In the genomic region with DNA sequence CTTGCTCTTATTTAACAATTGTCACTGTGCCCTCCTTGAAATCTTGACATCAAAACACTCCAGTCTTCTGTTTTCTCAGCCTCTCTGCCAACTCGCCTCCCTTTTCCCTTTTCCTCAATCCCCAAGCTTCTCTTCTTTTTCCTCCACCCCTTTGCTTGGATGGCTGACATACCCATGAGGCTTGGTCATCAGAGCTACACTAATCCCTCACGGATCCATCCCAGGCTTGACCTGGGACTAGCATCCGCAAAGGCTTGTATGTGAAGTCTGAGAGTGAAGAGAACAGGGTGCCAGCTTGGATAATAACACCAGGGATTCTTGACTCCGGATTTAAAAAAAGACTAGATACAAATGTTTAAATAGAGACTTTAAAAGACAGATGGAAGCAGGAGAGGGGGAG, we compare ENCODE assay signal across 19 cellular contexts.
A peak's percentile ranks its signal among the peaks of the same experiment; 100 is the strongest.
DNase-seq lines count a peak whose midpoint lies in the region; ATAC-seq and TF ChIP-seq lines count a peak whose summit lies in the region.
"Had no signal": no experiment of that assay in that cellular context is flagged by ENCODE, and none has a peak within 500 bp of the region (broad histone marks: within the 10 kb centered on the region; RNA-seq: fewer than 3 reads in every experiment).

No MANE protein-coding gene starts in this region.

- H4K5ac ChIP-seq in mesendoderm (ENCODE audit: low read length) = no peak overlapping the region

- no peak for TF ChIP-seq CTCF in smooth muscle cell (IDR thresholded peaks at IDR 0.05; ENCODE audit: borderline replicate concordance, insufficient read depth, poor library complexity, severe bottlenecking)

- H3K9ac ChIP-seq in mesendoderm (ENCODE audit: low read length) = no peak overlapping the region
- no peak overlapping the region for H3K9ac ChIP-seq in smooth muscle cell (ENCODE audit: low read depth)
- H3K9ac ChIP-seq: BLaER1 treated with 17β-estradiol and CSF1 and Interleukin-3, amounts not matched to agents 10 nM and 100 nM had no signal

- no peak overlapping the region for H2AK5ac ChIP-seq in mesendoderm (ENCODE audit: low read length)

- DNase-seq in ELF-1 (ENCODE audit: low read depth, low spot score) (peak; percentile 27), amniotic epithelial cell (ENCODE audit: low read depth) (peak; percentile 51), mesendoderm (peak; percentile 18), smooth muscle cell (lab: John Stamatoyannopoulos, UW; ENCODE audit: unreplicated experiment) (no peak), ACHN (no peak)
- DNase-seq in activated CD4-positive, alpha-beta T cell treated with anti-CD3 and anti-CD28 coated beads for 36 hours = no peak
- DNase-seq: 8988T; AML-193; Caco-2; Calu3; CD4-positive, alpha-beta T cell; CD8-positive, alpha-beta T cell; DMS79 treated with DMSO at 0.1 percent for 48 hours; GDM1 had no signal

- in situ Hi-C loops in ACHN (cut with HindIII; ENCODE audit: low pct_ligation_motif_present, low pct_unique_long_range_greater_than_20kb, low sequenced_read_pairs) = no loop called here

- H3K79me2 ChIP-seq in mesendoderm (ENCODE audit: control insufficient read depth, insufficient read depth, low read length) (no peaks in the 10 kb centered on the region), smooth muscle cell (ENCODE audit: low read depth) (no peaks in the 10 kb centered on the region)

- H3K4me3 ChIP-seq in mesendoderm (ENCODE audit: low read length) (no peak overlapping the region), smooth muscle cell (no peak overlapping the region)
- H3K4me3 ChIP-seq: BLaER1 treated with 17β-estradiol and CSF1 and Interleukin-3, amounts not matched to agents 10 nM and 100 nM; GM12878 had no signal

- peaks cover 6% of the 10 kb centered on the region for H3K27me3 Mint-ChIP-seq in activated CD4-positive, alpha-beta T cell treated with anti-CD3 and anti-CD28 coated beads for 36 hours

- H3K9me3 Mint-ChIP-seq in activated CD4-positive, alpha-beta T cell treated with anti-CD3 and anti-CD28 coated beads for 36 hours (ENCODE audit: low read depth) = no peaks in the 10 kb centered on the region
- H3K9me3 Mint-ChIP-seq: CD4-positive, alpha-beta T cell; CD8-positive, alpha-beta T cell had no signal

- CTCF ChIA-PET in activated CD4-positive, alpha-beta T cell treated with anti-CD3 and anti-CD28 coated beads for 36 hours (lab: Charles Lee) = no interaction called here

- no peak overlapping the region for H3K4ac ChIP-seq in mesendoderm (ENCODE audit: low read depth, low read length)

- H3F3A ChIP-seq in smooth muscle cell (ENCODE audit: low read depth) = peaks cover 3% of the 10 kb centered on the region

- H3K18ac ChIP-seq in mesendoderm (ENCODE audit: low read length) = no peak overlapping the region

- H3K9me3 ChIP-seq in smooth muscle cell (replicated peaks; ENCODE audit: low read depth) = no peaks in the 10 kb centered on the region
- H3K9me3 ChIP-seq: BLaER1 treated with 17β-estradiol and CSF1 and Interleukin-3, amounts not matched to agents 10 nM and 100 nM; Caco-2 had no signal

- H3K4me1 ChIP-seq in mesendoderm (ENCODE audit: control insufficient read depth, low read depth, low read length) (no peaks in the 10 kb centered on the region), smooth muscle cell (ENCODE audit: low read depth) (no peaks in the 10 kb centered on the region)
- H3K4me1 ChIP-seq: Caco-2 had no signal

- H3K56ac ChIP-seq in mesendoderm (ENCODE audit: low read length) = no peak overlapping the region

- no peaks in the 10 kb centered on the region for H3K36me3 ChIP-seq in mesendoderm (ENCODE audit: control insufficient read depth, insufficient read depth, low read length)
- no peaks in the 10 kb centered on the region for H3K36me3 ChIP-seq in smooth muscle cell (ENCODE audit: low read depth)
- H3K36me3 ChIP-seq: BLaER1 treated with 17β-estradiol and CSF1 and Interleukin-3, amounts not matched to agents 10 nM and 100 nM had no signal

- H3K4me1 Mint-ChIP-seq in activated CD4-positive, alpha-beta T cell treated with anti-CD3 and anti-CD28 coated beads for 36 hours = no peaks in the 10 kb centered on the region
- H3K4me1 Mint-ChIP-seq: B cell had no signal

- WGBS in mesendoderm (ENCODE audit: extremely low coverage, insufficient coverage, low lambda C conversion rate) = no CpG with 5 or more reads among the region's 4 CpGs
- WGBS in smooth muscle cell (ENCODE audit: low lambda C conversion rate) = 38% methylated on average over 4 of the region's 4 CpGs

- POLR2A ChIA-PET in activated CD4-positive, alpha-beta T cell treated with anti-CD3 and anti-CD28 coated beads for 36 hours (lab: Charles Lee) = no interaction called here

- no peak overlapping the region for H2AFZ ChIP-seq in smooth muscle cell (ENCODE audit: low read depth)

- H4K8ac ChIP-seq in mesendoderm (ENCODE audit: low read depth, low read length) = no peak overlapping the region

- ATAC-seq in activated CD4-positive, alpha-beta T cell treated with anti-CD3 and anti-CD28 coated beads for 36 hours = no peak
- no peak for ATAC-seq in GM18909 (IDR thresholded peaks at IDR 0.05; ENCODE audit: poor library complexity, unreplicated experiment)
- ATAC-seq: CD8-positive, alpha-beta T cell; GM12878 had no signal

- H2BK15ac ChIP-seq in mesendoderm (replicated peaks; ENCODE audit: low read depth) = no peak overlapping the region

- intact Hi-C loops in activated CD4-positive, alpha-beta T cell treated with anti-CD3 and anti-CD28 coated beads for 36 hours (cut with DNase I, micrococcal nuclease) = no loop called here

- H3K79me1 ChIP-seq in mesendoderm (ENCODE audit: low read length) = no peaks in the 10 kb centered on the region

- no peaks in the 10 kb centered on the region for H3K27me3 ChIP-seq in mesendoderm (ENCODE audit: insufficient read depth, low read length, poor library complexity)
- no peaks in the 10 kb centered on the region for H3K27me3 ChIP-seq in smooth muscle cell (ENCODE audit: low read depth)
- H3K27me3 ChIP-seq: BLaER1 treated with 17β-estradiol and CSF1 and Interleukin-3, amounts not matched to agents 10 nM and 100 nM had no signal

- no peaks in the 10 kb centered on the region for H3K36me3 Mint-ChIP-seq in activated CD4-positive, alpha-beta T cell treated with anti-CD3 and anti-CD28 coated beads for 36 hours (ENCODE audit: low read depth)
- H3K36me3 Mint-ChIP-seq: CD8-positive, alpha-beta T cell had no signal

- no peak overlapping the region for H3K27ac Mint-ChIP-seq in activated CD4-positive, alpha-beta T cell treated with anti-CD3 and anti-CD28 coated beads for 36 hours
- H3K27ac Mint-ChIP-seq: B cell; CD4-positive, alpha-beta T cell; CD8-positive, alpha-beta T cell had no signal

- no peaks in the 10 kb centered on the region for H4K20me1 ChIP-seq in smooth muscle cell (ENCODE audit: low read depth)
- H4K20me1 ChIP-seq: BLaER1 treated with 17β-estradiol and CSF1 and Interleukin-3, amounts not matched to agents 10 nM and 100 nM had no signal

- H3K27ac ChIP-seq in mesendoderm (ENCODE audit: low read depth, low read length) (no peak overlapping the region), smooth muscle cell (ENCODE audit: low read depth) (peak overlapping the region; percentile 51)
- H3K27ac ChIP-seq: BLaER1 treated with 17β-estradiol and CSF1 and Interleukin-3, amounts not matched to agents 10 nM and 100 nM; C4-2B had no signal

- no peak overlapping the region for H2BK5ac ChIP-seq in mesendoderm (ENCODE audit: low read length)

- H2BK120ac ChIP-seq in mesendoderm (ENCODE audit: low read depth, low read length) = no peak overlapping the region

- no peak overlapping the region for H3K23ac ChIP-seq in mesendoderm (ENCODE audit: low read length)

- H3K4me2 ChIP-seq in mesendoderm (ENCODE audit: low read length) = no peak overlapping the region
- peak overlapping the region; percentile 52 for H3K4me2 ChIP-seq in smooth muscle cell
- H3K4me2 ChIP-seq: BLaER1 treated with 17β-estradiol and CSF1 and Interleukin-3, amounts not matched to agents 10 nM and 100 nM had no signal

- no peak overlapping the region for H3K4me3 Mint-ChIP-seq in activated CD4-positive, alpha-beta T cell treated with anti-CD3 and anti-CD28 coated beads for 36 hours
- H3K4me3 Mint-ChIP-seq: B cell; CD4-positive, alpha-beta T cell; CD8-positive, alpha-beta T cell had no signal

Comparison
In these comparisons a context has a peak if more than half of its experiments do, and no peak if none do; other contexts are left out.
1. DNase-seq: peak in ELF-1 (single experiment), amniotic epithelial cell (single experiment) and mesendoderm (single experiment); none in smooth muscle cell (single experiment), activated CD4-positive, alpha-beta T cell treated with anti-CD3 and anti-CD28 coated beads for 36 hours (single experiment) and ACHN (single experiment).